28 cellular contexts compared by ENCODE assay signal in the genomic region with DNA sequence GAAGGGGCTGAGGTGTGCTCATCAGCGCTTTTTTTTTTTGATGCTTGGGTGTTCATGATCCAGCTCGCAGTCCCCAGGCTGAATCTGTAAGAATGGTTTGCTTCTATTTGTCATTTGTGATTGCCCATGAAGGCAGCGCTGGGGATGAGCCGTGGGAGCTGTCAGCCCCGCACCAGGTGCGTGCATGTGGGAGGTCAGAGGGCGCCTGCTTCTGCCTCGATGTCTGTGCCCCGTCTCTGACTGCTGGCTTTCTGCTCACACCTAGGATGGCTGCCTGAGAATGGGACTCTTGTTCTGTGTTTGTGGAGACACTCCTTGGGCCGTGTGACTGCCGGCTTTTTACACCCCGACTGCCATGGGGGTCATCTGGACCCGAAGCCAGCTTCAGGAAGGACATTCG.
"Had no signal": no experiment of that assay in that cellular context is flagged by ENCODE, and none has a peak within 500 bp of the region (broad histone marks: within the 10 kb centered on the region; RNA-seq: fewer than 3 reads in every experiment).

No MANE protein-coding gene starts in this region.

- H3K9me3 Mint-ChIP-seq: stimulated activated effector memory CD8-positive, alpha-beta T cell treated with anti-CD3 and anti-CD28 coated beads, Interleukin-12 subunit alpha, Interleukin-12 subunit beta, amount 100 ng/mL, for 72 hours; stimulated activated memory B cell treated with anti-CD40 and anti-IgM and Interleukin-4, amounts not matched to agents 10 μg/mL and 1 μg/mL and 100 μg/mL, for 72 hours; stimulated activated naive B cell treated with anti-CD40 and anti-IgM and Interleukin-4, amounts not matched to agents 10 μg/mL and 1 μg/mL and 100 μg/mL, for 72 hours; stimulated activated naive CD8-positive, alpha-beta T cell treated with anti-CD3 and anti-CD28 coated beads, Interleukin-15, amount 100 ng/mL, for 72 hours; stimulated activated naive CD8-positive, alpha-beta T cell treated with anti-CD3 and anti-CD28 coated beads, Interleukin-15, Interleukin-2, amounts not matched to agents 100 ng/mL and 50 ng/mL, for 24 hours; type B pancreatic cell had no signal

- ATAC-seq: stimulated activated effector memory CD8-positive, alpha-beta T cell treated with anti-CD3 and anti-CD28 coated beads, Interleukin-12 subunit alpha, Interleukin-12 subunit beta, amount 100 ng/mL, for 72 hours; stimulated activated memory B cell treated with anti-CD40 and anti-IgM and Interleukin-4, amounts not matched to agents 10 μg/mL and 1 μg/mL and 100 μg/mL, for 72 hours; stimulated activated naive B cell treated with anti-CD40 and anti-IgM and Interleukin-4, amounts not matched to agents 10 μg/mL and 1 μg/mL and 100 μg/mL, for 72 hours; stimulated activated naive CD8-positive, alpha-beta T cell treated with anti-CD3 and anti-CD28 coated beads, Interleukin-15, amount 100 ng/mL, for 72 hours; stimulated activated naive CD8-positive, alpha-beta T cell treated with anti-CD3 and anti-CD28 coated beads, Interleukin-15, Interleukin-2, amounts not matched to agents 100 U/mL and 50 U/mL, for 24 hours; upper lobe of right lung had no signal

- H3K4me3 Mint-ChIP-seq: stimulated activated effector memory CD8-positive, alpha-beta T cell treated with anti-CD3 and anti-CD28 coated beads, Interleukin-12 subunit alpha, Interleukin-12 subunit beta, amount 100 ng/mL, for 72 hours; stimulated activated memory B cell treated with anti-CD40 and anti-IgM and Interleukin-4, amounts not matched to agents 10 μg/mL and 1 μg/mL and 100 μg/mL, for 72 hours; stimulated activated naive B cell treated with anti-CD40 and anti-IgM and Interleukin-4, amounts not matched to agents 10 μg/mL and 1 μg/mL and 100 μg/mL, for 72 hours; stimulated activated naive CD8-positive, alpha-beta T cell treated with anti-CD3 and anti-CD28 coated beads, Interleukin-15, amount 100 ng/mL, for 72 hours; stimulated activated naive CD8-positive, alpha-beta T cell treated with anti-CD3 and anti-CD28 coated beads, Interleukin-15, Interleukin-2, amounts not matched to agents 100 ng/mL and 50 ng/mL, for 24 hours; type B pancreatic cell had no signal

- H3K36me3 Mint-ChIP-seq: stimulated activated effector memory CD8-positive, alpha-beta T cell treated with anti-CD3 and anti-CD28 coated beads, Interleukin-12 subunit alpha, Interleukin-12 subunit beta, amount 100 ng/mL, for 72 hours; stimulated activated memory B cell treated with anti-CD40 and anti-IgM and Interleukin-4, amounts not matched to agents 10 μg/mL and 1 μg/mL and 100 μg/mL, for 72 hours; stimulated activated naive B cell treated with anti-CD40 and anti-IgM and Interleukin-4, amounts not matched to agents 10 μg/mL and 1 μg/mL and 100 μg/mL, for 72 hours; type B pancreatic cell had no signal

- H3K36me3 ChIP-seq: stomach, suprapubic skin, thoracic aorta, thyroid gland, tibial artery, transverse colon, upper lobe of left lung, upper lobe of right lung, uterus, vagina had no signal

- H3K4me1 Mint-ChIP-seq: stimulated activated effector memory CD8-positive, alpha-beta T cell treated with anti-CD3 and anti-CD28 coated beads, Interleukin-12 subunit alpha, Interleukin-12 subunit beta, amount 100 ng/mL, for 72 hours; stimulated activated memory B cell treated with anti-CD40 and anti-IgM and Interleukin-4, amounts not matched to agents 10 μg/mL and 1 μg/mL and 100 μg/mL, for 72 hours; stimulated activated naive B cell treated with anti-CD40 and anti-IgM and Interleukin-4, amounts not matched to agents 10 μg/mL and 1 μg/mL and 100 μg/mL, for 72 hours; stimulated activated naive CD8-positive, alpha-beta T cell treated with anti-CD3 and anti-CD28 coated beads, Interleukin-15, amount 100 ng/mL, for 72 hours had no signal

- H3K4me1 ChIP-seq: stomach, suprapubic skin, testis, thyroid gland, tibial artery, tibial nerve, transverse colon, upper lobe of left lung, upper lobe of right lung, uterus, vagina had no signal

- H3K4me3 ChIP-seq: stomach, suprapubic skin, testis, thoracic aorta, thyroid gland, tibial artery, tibial nerve, transverse colon, upper lobe of left lung, upper lobe of right lung, uterus, vagina had no signal

- H3K27ac Mint-ChIP-seq: stimulated activated effector memory CD8-positive, alpha-beta T cell treated with anti-CD3 and anti-CD28 coated beads, Interleukin-12 subunit alpha, Interleukin-12 subunit beta, amount 100 ng/mL, for 72 hours; stimulated activated memory B cell treated with anti-CD40 and anti-IgM and Interleukin-4, amounts not matched to agents 10 μg/mL and 1 μg/mL and 100 μg/mL, for 72 hours; stimulated activated naive B cell treated with anti-CD40 and anti-IgM and Interleukin-4, amounts not matched to agents 10 μg/mL and 1 μg/mL and 100 μg/mL, for 72 hours; stimulated activated naive CD8-positive, alpha-beta T cell treated with anti-CD3 and anti-CD28 coated beads, Interleukin-15, Interleukin-2, amounts not matched to agents 100 ng/mL and 50 ng/mL, for 24 hours; type B pancreatic cell had no signal

- H3K27me3 Mint-ChIP-seq: stimulated activated memory B cell treated with anti-CD40 and anti-IgM and Interleukin-4, amounts not matched to agents 10 μg/mL and 1 μg/mL and 100 μg/mL, for 72 hours; stimulated activated naive CD8-positive, alpha-beta T cell treated with anti-CD3 and anti-CD28 coated beads, Interleukin-15, Interleukin-2, amounts not matched to agents 100 ng/mL and 50 ng/mL, for 24 hours had no signal

- H3K27ac ChIP-seq: stomach, suprapubic skin, testis, thoracic aorta, thyroid gland, tibial artery, tibial nerve, transverse colon, upper lobe of left lung, upper lobe of right lung, uterus, vagina had no signal

- DNase-seq: stimulated activated CD4-positive, alpha-beta T cell treated with anti-CD3 and anti-CD28 coated beads, Interleukin-2, amount 100 ng/mL, for 48 hours; stimulated activated CD4-positive, alpha-beta T cell treated with anti-CD3 and anti-CD28 coated beads, Interleukin-4, amount 100 ng/mL, for 1 hour; stimulated activated CD4-positive, alpha-beta T cell treated with anti-CD3 and anti-CD28 coated beads, Interleukin-4, amount 100 ng/mL, for 24 hours; stimulated activated CD4-positive, alpha-beta T cell treated with anti-CD3 and anti-CD28 coated beads, Interleukin-4, amount 100 ng/mL, for 4 hours; stimulated activated CD8-positive, alpha-beta memory T cell treated with anti-CD3 and anti-CD28 coated beads, Interleukin-4, amount 100 ng/mL, for 48 hours; stimulated activated naive B cell treated with anti-CD40 and anti-IgM and Interleukin-4, amounts not matched to agents 10 μg/mL and 1 μg/mL and 100 μg/mL, for 72 hours; stimulated activated naive CD4-positive, alpha-beta T cell; stimulated activated naive CD4-positive, alpha-beta T cell treated with Interleukin-2 at 50 U/mL for 16 hours; stimulated activated naive CD8-positive, alpha-beta T cell treated with anti-CD3 and anti-CD28 coated beads, Interleukin-15, amount 100 ng/mL, for 72 hours; stimulated activated naive CD8-positive, alpha-beta T cell treated with anti-CD3 and anti-CD28 coated beads, Interleukin-15, Interleukin-2, amounts not matched to agents 100 U/mL and 50 U/mL, for 24 hours; stomach; substantia nigra; testis; thyroid gland; tibial artery; transverse colon; trophoblast cell; upper lobe of left lung; upper lobe of right lung; uterus had no signal

- H3K9me3 ChIP-seq: stomach, suprapubic skin, testis, thoracic aorta, thyroid gland, tibial artery, tibial nerve, transverse colon, upper lobe of left lung, upper lobe of right lung, uterus, vagina had no signal

- H3K27me3 ChIP-seq: stomach, testis, thyroid gland, tibial artery, tibial nerve, transverse colon, upper lobe of left lung, upper lobe of right lung, uterus, vagina had no signal
